ENCODE assay signal across 1 cellular context in the genomic region with DNA sequence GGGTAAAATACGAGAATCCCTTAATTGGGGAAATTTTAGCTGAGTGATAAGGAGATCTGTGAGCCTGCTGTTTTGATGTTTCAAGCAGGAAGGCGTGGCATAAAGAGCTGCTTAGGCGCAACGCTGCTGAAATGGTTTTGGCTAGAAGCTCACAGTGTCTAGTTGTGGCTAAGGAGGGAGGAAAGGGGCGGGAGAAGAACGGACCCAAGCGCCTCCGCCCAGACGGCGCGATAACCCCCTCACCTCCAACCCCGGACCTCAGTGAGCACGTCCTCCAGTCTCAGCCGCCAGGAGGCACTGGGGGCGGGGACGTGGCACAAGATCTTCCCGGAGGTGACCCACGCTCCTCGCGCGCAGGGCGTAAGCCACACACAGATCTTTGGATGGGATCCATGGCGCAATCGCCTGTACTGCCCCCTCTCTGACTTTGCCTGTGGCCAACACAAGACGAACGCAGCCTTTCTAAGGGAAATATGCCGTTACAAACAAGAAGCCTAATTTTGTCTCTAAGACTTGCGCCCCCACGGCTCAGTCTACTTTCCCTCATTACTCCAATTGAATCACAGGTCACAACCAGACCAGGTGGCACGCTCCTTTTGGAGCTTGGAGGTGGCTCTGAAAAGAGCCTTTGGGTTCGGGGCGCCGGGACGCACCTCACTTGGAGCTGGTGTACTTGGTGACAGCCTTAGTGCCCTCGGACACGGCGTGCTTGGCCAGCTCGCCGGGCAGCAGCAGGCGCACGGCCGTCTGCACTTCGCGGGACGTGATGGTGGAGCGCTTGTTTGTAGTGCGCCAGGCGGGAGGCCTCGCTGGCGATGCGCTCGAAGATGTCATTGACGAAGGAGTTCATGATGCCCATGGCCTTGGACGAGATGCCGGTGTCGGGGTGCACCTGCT.
TF ChIP-seq lines count a peak whose summit lies in the region.

No MANE protein-coding gene starts in this region.

TF ChIP-seq in K562, 482 proteins besides CTCF, POLR2A, EP300 and RAD21 (continued from another document and continues in another):
- TF ChIP-seq MCM7 (IDR thresholded peaks at IDR 0.05) (no peak), ZNF695 (CRISPR knock-in tag; IDR thresholded peaks at IDR 0.05) (no peak), ZNF354B (CRISPR knock-in tag; IDR thresholded peaks at IDR 0.05) (no peak), HLTF (IDR thresholded peaks at IDR 0.05) (peak; percentile 30), SRSF3 (IDR thresholded peaks at IDR 0.05; ENCODE audit: insufficient read depth, low read length) (no peak), ZNF347 (CRISPR knock-in tag; IDR thresholded peaks at IDR 0.05; ENCODE audit: low read depth) (0 out of 2 replicates have a peak, but pooled peaks have one; percentile 62), POLR2B (IDR thresholded peaks at IDR 0.05; ENCODE audit: low read depth, partially characterized antibody) (no peak), XRCC5 (IDR thresholded peaks at IDR 0.05; ENCODE audit: low read depth, low read length) (peak; percentile 74; the same call in 1 of the 2 replicates), NFIC (IDR thresholded peaks at IDR 0.05) (peak; percentile 80), CHD4 (IDR thresholded peaks at IDR 0.05; ENCODE audit: insufficient read depth, insufficient replicate concordance, low read depth, low read length, poor library complexity, severe bottlenecking) (no peak), ZNF274 (IDR thresholded peaks at IDR 0.05; ENCODE audit: borderline replicate concordance, low read depth, low read length) (no peak), SMAD2 (IDR thresholded peaks at IDR 0.05; ENCODE audit: low read depth, low read length) (no peak), CBX5 (IDR thresholded peaks at IDR 0.05; ENCODE audit: borderline replicate concordance, low read depth) (0 out of 2 replicates have a peak, but pooled peaks have one; percentile 50), CCNT2 (IDR thresholded peaks at IDR 0.05; ENCODE audit: borderline replicate concordance, extremely low read depth, insufficient read length, low read depth, low read length) (peak; percentile 94), ZNF12 (CRISPR knock-in tag; IDR thresholded peaks at IDR 0.05) (no peak; the same call in 1 of the 2 replicates), FOXA3 (CRISPR knock-in tag; conservative IDR thresholded peaks at IDR 0.05 in 1 of 2, IDR thresholded peaks at IDR 0.05 in 1 of 2) (no peak), L3MBTL2 (IDR thresholded peaks at IDR 0.05) (peak; percentile 92), FOXP1 (CRISPR knock-in tag; IDR thresholded peaks at IDR 0.05) (peak; percentile 61; the same call in 1 of the 2 replicates), ZNF212 (CRISPR knock-in tag; IDR thresholded peaks at IDR 0.05) (no peak), ZNF764 (CRISPR knock-in tag; IDR thresholded peaks at IDR 0.05; ENCODE audit: low read depth) (no peak), ZNF830 (CRISPR knock-in tag; IDR thresholded peaks at IDR 0.05) (no peak), ZBED1 (IDR thresholded peaks at IDR 0.05) (peak; percentile 77; the same call in 1 of the 2 replicates)
- TF ChIP-seq, protein P1, sequence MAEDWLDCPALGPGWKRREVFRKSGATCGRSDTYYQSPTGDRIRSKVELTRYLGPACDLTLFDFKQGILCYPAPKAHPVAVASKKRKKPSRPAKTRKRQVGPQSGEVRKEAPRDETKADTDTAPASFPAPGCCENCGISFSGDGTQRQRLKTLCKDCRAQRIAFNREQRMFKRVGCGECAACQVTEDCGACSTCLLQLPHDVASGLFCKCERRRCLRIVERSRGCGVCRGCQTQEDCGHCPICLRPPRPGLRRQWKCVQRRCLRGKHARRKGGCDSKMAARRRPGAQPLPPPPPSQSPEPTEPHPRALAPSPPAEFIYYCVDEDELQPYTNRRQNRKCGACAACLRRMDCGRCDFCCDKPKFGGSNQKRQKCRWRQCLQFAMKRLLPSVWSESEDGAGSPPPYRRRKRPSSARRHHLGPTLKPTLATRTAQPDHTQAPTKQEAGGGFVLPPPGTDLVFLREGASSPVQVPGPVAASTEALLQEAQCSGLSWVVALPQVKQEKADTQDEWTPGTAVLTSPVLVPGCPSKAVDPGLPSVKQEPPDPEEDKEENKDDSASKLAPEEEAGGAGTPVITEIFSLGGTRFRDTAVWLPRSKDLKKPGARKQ (CRISPR knock-in tag; IDR thresholded peaks at IDR 0.05) = peak; percentile 94
- TF ChIP-seq, protein P2, sequence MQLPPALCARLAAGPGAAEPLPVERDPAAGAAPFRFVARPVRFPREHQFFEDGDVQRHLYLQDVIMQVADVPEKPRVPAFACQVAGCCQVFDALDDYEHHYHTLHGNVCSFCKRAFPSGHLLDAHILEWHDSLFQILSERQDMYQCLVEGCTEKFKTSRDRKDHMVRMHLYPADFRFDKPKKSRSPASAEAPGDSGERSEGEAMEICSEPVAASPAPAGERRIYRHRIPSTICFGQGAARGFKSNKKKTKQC (CRISPR knock-in tag; IDR thresholded peaks at IDR 0.05) = peak; percentile 70; the same call in 1 of the 2 replicates
- TF ChIP-seq, protein P3, sequence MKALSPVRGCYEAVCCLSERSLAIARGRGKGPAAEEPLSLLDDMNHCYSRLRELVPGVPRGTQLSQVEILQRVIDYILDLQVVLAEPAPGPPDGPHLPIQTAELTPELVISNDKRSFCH (CRISPR knock-in tag; IDR thresholded peaks at IDR 0.05) = no peak
- TF ChIP-seq, protein P3 (tag; IDR thresholded peaks at IDR 0.05) = peak; percentile 80; the same call in 1 of the 2 replicates
- TF ChIP-seq, protein P4, sequence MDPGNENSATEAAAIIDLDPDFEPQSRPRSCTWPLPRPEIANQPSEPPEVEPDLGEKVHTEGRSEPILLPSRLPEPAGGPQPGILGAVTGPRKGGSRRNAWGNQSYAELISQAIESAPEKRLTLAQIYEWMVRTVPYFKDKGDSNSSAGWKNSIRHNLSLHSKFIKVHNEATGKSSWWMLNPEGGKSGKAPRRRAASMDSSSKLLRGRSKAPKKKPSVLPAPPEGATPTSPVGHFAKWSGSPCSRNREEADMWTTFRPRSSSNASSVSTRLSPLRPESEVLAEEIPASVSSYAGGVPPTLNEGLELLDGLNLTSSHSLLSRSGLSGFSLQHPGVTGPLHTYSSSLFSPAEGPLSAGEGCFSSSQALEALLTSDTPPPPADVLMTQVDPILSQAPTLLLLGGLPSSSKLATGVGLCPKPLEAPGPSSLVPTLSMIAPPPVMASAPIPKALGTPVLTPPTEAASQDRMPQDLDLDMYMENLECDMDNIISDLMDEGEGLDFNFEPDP (CRISPR knock-in tag; IDR thresholded peaks at IDR 0.05) = no peak
- TF ChIP-seq, protein P5, sequence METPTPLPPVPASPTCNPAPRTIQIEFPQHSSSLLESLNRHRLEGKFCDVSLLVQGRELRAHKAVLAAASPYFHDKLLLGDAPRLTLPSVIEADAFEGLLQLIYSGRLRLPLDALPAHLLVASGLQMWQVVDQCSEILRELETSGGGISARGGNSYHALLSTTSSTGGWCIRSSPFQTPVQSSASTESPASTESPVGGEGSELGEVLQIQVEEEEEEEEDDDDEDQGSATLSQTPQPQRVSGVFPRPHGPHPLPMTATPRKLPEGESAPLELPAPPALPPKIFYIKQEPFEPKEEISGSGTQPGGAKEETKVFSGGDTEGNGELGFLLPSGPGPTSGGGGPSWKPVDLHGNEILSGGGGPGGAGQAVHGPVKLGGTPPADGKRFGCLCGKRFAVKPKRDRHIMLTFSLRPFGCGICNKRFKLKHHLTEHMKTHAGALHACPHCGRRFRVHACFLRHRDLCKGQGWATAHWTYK (CRISPR knock-in tag; IDR thresholded peaks at IDR 0.05) = peak; percentile 69; the same call in 1 of the 2 replicates
- TF ChIP-seq, protein P6, sequence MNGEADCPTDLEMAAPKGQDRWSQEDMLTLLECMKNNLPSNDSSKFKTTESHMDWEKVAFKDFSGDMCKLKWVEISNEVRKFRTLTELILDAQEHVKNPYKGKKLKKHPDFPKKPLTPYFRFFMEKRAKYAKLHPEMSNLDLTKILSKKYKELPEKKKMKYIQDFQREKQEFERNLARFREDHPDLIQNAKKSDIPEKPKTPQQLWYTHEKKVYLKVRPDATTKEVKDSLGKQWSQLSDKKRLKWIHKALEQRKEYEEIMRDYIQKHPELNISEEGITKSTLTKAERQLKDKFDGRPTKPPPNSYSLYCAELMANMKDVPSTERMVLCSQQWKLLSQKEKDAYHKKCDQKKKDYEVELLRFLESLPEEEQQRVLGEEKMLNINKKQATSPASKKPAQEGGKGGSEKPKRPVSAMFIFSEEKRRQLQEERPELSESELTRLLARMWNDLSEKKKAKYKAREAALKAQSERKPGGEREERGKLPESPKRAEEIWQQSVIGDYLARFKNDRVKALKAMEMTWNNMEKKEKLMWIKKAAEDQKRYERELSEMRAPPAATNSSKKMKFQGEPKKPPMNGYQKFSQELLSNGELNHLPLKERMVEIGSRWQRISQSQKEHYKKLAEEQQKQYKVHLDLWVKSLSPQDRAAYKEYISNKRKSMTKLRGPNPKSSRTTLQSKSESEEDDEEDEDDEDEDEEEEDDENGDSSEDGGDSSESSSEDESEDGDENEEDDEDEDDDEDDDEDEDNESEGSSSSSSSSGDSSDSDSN (IDR thresholded peaks at IDR 0.05; ENCODE audit: borderline replicate concordance in 1 of 2, low read depth in 2 of 2, low read length in 2 of 2) = no peak
- TF ChIP-seq, protein P7, sequence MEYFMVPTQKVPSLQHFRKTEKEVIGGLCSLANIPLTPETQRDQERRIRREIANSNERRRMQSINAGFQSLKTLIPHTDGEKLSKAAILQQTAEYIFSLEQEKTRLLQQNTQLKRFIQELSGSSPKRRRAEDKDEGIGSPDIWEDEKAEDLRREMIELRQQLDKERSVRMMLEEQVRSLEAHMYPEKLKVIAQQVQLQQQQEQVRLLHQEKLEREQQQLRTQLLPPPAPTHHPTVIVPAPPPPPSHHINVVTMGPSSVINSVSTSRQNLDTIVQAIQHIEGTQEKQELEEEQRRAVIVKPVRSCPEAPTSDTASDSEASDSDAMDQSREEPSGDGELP (CRISPR knock-in tag; IDR thresholded peaks at IDR 0.05; ENCODE audit: borderline replicate concordance) = peak; percentile 93
- TF ChIP-seq, protein P8, sequence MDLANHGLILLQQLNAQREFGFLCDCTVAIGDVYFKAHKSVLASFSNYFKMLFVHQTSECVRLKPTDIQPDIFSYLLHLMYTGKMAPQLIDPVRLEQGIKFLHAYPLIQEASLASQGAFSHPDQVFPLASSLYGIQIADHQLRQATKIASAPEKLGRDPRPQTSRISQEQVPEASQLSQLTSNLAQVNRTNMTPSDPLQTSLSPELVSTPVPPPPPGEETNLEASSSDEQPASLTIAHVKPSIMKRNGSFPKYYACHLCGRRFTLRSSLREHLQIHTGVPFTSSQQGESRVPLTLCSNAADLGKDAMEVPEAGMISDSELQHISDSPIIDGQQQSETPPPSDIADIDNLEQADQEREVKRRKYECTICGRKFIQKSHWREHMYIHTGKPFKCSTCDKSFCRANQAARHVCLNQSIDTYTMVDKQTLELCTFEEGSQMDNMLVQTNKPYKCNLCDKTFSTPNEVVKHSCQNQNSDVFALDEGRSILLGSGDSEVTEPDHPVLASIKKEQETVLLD (IDR thresholded peaks at IDR 0.05) = peak; percentile 91
- TF ChIP-seq, protein P9, sequence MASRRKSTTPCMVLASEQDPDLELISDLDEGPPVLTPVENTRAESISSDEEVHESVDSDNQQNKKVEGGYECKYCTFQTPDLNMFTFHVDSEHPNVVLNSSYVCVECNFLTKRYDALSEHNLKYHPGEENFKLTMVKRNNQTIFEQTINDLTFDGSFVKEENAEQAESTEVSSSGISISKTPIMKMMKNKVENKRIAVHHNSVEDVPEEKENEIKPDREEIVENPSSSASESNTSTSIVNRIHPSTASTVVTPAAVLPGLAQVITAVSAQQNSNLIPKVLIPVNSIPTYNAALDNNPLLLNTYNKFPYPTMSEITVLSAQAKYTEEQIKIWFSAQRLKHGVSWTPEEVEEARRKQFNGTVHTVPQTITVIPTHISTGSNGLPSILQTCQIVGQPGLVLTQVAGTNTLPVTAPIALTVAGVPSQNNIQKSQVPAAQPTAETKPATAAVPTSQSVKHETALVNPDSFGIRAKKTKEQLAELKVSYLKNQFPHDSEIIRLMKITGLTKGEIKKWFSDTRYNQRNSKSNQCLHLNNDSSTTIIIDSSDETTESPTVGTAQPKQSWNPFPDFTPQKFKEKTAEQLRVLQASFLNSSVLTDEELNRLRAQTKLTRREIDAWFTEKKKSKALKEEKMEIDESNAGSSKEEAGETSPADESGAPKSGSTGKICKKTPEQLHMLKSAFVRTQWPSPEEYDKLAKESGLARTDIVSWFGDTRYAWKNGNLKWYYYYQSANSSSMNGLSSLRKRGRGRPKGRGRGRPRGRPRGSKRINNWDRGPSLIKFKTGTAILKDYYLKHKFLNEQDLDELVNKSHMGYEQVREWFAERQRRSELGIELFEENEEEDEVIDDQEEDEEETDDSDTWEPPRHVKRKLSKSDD (conservative IDR thresholded peaks at IDR 0.05; ENCODE audit: low read length) = peak; percentile 47; the same call in 1 of the 2 replicates
- TF ChIP-seq, protein P10, sequence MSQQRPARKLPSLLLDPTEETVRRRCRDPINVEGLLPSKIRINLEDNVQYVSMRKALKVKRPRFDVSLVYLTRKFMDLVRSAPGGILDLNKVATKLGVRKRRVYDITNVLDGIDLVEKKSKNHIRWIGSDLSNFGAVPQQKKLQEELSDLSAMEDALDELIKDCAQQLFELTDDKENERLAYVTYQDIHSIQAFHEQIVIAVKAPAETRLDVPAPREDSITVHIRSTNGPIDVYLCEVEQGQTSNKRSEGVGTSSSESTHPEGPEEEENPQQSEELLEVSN (IDR thresholded peaks at IDR 0.05; ENCODE audit: borderline replicate concordance in 1 of 2, extremely low read depth in 1 of 2, insufficient read depth in 1 of 2, insufficient read length in 1 of 2, low read depth in 1 of 2, low read length in 1 of 2, poor library complexity in 1 of 2, severe bottlenecking in 1 of 2) = peak; percentile 69 to 81
- TF ChIP-seq, protein P11, sequence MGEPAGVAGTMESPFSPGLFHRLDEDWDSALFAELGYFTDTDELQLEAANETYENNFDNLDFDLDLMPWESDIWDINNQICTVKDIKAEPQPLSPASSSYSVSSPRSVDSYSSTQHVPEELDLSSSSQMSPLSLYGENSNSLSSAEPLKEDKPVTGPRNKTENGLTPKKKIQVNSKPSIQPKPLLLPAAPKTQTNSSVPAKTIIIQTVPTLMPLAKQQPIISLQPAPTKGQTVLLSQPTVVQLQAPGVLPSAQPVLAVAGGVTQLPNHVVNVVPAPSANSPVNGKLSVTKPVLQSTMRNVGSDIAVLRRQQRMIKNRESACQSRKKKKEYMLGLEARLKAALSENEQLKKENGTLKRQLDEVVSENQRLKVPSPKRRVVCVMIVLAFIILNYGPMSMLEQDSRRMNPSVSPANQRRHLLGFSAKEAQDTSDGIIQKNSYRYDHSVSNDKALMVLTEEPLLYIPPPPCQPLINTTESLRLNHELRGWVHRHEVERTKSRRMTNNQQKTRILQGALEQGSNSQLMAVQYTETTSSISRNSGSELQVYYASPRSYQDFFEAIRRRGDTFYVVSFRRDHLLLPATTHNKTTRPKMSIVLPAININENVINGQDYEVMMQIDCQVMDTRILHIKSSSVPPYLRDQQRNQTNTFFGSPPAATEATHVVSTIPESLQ (CRISPR knock-in tag; IDR thresholded peaks at IDR 0.05) = no peak
- TF ChIP-seq, protein P12, sequence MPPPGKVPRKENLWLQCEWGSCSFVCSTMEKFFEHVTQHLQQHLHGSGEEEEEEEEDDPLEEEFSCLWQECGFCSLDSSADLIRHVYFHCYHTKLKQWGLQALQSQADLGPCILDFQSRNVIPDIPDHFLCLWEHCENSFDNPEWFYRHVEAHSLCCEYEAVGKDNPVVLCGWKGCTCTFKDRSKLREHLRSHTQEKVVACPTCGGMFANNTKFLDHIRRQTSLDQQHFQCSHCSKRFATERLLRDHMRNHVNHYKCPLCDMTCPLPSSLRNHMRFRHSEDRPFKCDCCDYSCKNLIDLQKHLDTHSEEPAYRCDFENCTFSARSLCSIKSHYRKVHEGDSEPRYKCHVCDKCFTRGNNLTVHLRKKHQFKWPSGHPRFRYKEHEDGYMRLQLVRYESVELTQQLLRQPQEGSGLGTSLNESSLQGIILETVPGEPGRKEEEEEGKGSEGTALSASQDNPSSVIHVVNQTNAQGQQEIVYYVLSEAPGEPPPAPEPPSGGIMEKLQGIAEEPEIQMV (tag; conservative IDR thresholded peaks at IDR 0.05; ENCODE audit: low read depth) = peak; percentile 99
